Comparison of ENCODE assay signal across 6 cellular contexts in the genomic region with DNA sequence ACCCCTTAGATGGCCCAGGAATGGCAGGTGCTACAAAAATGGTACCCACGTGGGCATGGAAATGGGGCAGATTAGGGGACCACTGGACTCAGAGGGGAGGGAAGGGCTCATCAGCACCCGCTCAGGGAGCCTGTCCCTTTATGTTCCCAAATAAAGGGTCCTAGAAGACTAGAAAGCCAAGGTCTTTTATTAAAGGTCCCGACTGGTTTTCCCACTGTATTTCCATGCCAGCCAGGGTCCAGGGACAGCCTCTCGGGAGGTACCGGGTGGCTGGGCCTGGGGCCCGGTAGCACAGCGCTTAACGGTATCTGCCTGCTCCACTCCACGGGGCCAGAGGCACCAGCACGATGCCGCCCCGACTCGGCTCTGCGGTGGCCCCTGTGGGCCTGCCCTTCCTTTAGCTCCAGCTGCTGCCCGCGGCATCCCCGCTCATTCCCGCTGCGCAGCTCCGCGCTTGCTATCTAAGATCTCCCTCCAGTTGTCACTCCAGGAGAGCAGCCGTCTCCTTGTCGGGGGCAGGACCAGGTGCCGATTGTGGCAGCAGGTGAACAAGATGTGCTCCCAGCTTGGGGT. TPM values are rescaled to one million over a fixed set of nuclear protein-coding genes. Genes with fewer than 3 reads are reported as not detected.
DNase-seq lines count a peak whose midpoint lies in the region; ATAC-seq lines count a peak whose summit lies in the region.

No MANE protein-coding gene starts in this region.

- no peaks in the 10 kb centered on the region for H3K27me3 ChIP-seq in muscle layer of duodenum (ENCODE audit: low read depth, low read length)

- DNase-seq in G401 (ENCODE audit: low spot score) (peak; percentile 37), hepatic stellate cell (ENCODE audit: low spot score) (no peak), retina (no peak)
- no peak for DNase-seq in activated T-helper 1 cell treated with anti-CD3 and anti-CD28 coated beads, Interleukin-12 subunit alpha, Interleukin-12 subunit beta, Interleukin-2, Interleukin-4 antibody, amounts not matched to agents 30 ng/mL and 10 ng/mL and 1 ng/mL, durations not matched to agents 14 hours and 24 hours and 36 hours (ENCODE audit: low spot score)

- in situ Hi-C loops in G401 (cut with HindIII; ENCODE audit: low sequenced_read_pairs), result no loop called here

- ATAC-seq in GM18520 (IDR thresholded peaks at IDR 0.05; ENCODE audit: unreplicated experiment), result no peak

- H3K27ac Mint-ChIP-seq in activated T-helper 1 cell treated with anti-CD3 and anti-CD28 coated beads, Interleukin-12 subunit alpha, Interleukin-12 subunit beta, Interleukin-2, Interleukin-4 antibody, amounts not matched to agents 30 ng/mL and 10 ng/mL and 1 ng/mL, durations not matched to agents 14 hours and 24 hours and 36 hours, result no peak overlapping the region

- peak overlapping the region; percentile 51 for H3K27ac ChIP-seq in muscle layer of duodenum (ENCODE audit: low read length)

- H3K4me3 Mint-ChIP-seq in activated T-helper 1 cell treated with anti-CD3 and anti-CD28 coated beads, Interleukin-12 subunit alpha, Interleukin-12 subunit beta, Interleukin-2, Interleukin-4 antibody, amounts not matched to agents 30 ng/mL and 10 ng/mL and 1 ng/mL, durations not matched to agents 14 hours and 24 hours and 36 hours, result peak overlapping the region; percentile 92

- H3K4me3 ChIP-seq in muscle layer of duodenum (ENCODE audit: low read depth in 1 of 2, low read length in 2 of 2), result peak overlapping the region; percentile 67 to 94

- no peaks in the 10 kb centered on the region for H3K27me3 Mint-ChIP-seq in activated T-helper 1 cell treated with anti-CD3 and anti-CD28 coated beads, Interleukin-12 subunit alpha, Interleukin-12 subunit beta, Interleukin-2, Interleukin-4 antibody, amounts not matched to agents 30 ng/mL and 10 ng/mL and 1 ng/mL, durations not matched to agents 14 hours and 24 hours and 36 hours (ENCODE audit: insufficient read depth)

- no peaks in the 10 kb centered on the region for H3K9me3 ChIP-seq in muscle layer of duodenum (ENCODE audit: control insufficient read depth in 1 of 2, low read length in 2 of 2)

- H3K36me3 Mint-ChIP-seq in activated T-helper 1 cell treated with anti-CD3 and anti-CD28 coated beads, Interleukin-12 subunit alpha, Interleukin-12 subunit beta, Interleukin-2, Interleukin-4 antibody, amounts not matched to agents 30 ng/mL and 10 ng/mL and 1 ng/mL, durations not matched to agents 14 hours and 24 hours and 36 hours (ENCODE audit: low read depth), result peaks cover 18% of the 10 kb centered on the region

- intact Hi-C loops in activated T-helper 1 cell treated with anti-CD3 and anti-CD28 coated beads, Interleukin-12 subunit alpha, Interleukin-12 subunit beta, Interleukin-2, Interleukin-4 antibody, amounts not matched to agents 30 ng/mL and 10 ng/mL and 1 ng/mL, durations not matched to agents 14 hours and 24 hours and 36 hours (cut with micrococcal nuclease), result loop anchor here (2.0 to 5.0 kb wide), 3 partner anchors 53 to 132 kb away; partner anchors contain the start of genes GGA3, MRPS7 and SUMO2

- peaks cover 9 to 19% of the 10 kb centered on the region in 2 donors for H3K36me3 ChIP-seq in muscle layer of duodenum (ENCODE audit: control insufficient read depth in 1 of 2, insufficient read depth in 2 of 2, low read length in 2 of 2)

- peaks cover 5 to 9% of the 10 kb centered on the region in 2 donors for H3K4me1 ChIP-seq in muscle layer of duodenum (ENCODE audit: control insufficient read depth in 1 of 2, insufficient read depth in 2 of 2, low read length in 2 of 2)

- H3K4me1 Mint-ChIP-seq in activated T-helper 1 cell treated with anti-CD3 and anti-CD28 coated beads, Interleukin-12 subunit alpha, Interleukin-12 subunit beta, Interleukin-2, Interleukin-4 antibody, amounts not matched to agents 30 ng/mL and 10 ng/mL and 1 ng/mL, durations not matched to agents 14 hours and 24 hours and 36 hours (ENCODE audit: low read depth), result peaks cover 24% of the 10 kb centered on the region

- no peaks in the 10 kb centered on the region for H3K9me3 Mint-ChIP-seq in activated T-helper 1 cell treated with anti-CD3 and anti-CD28 coated beads, Interleukin-12 subunit alpha, Interleukin-12 subunit beta, Interleukin-2, Interleukin-4 antibody, amounts not matched to agents 30 ng/mL and 10 ng/mL and 1 ng/mL, durations not matched to agents 14 hours and 24 hours and 36 hours

RNA-seq across cellular contexts. Expression of gene NT5C, which starts 1.4 kb away (rescaled TPM):
- total RNA-seq in G401 (2014; rRNA removed; shearing (Covaris generic)), result 104 and 142 TPM in 2 replicates
- 80.0 and 80.1 TPM in 2 replicates for total RNA-seq in activated T-helper 1 cell treated with anti-CD3 and anti-CD28 coated beads, Interleukin-12 subunit alpha, Interleukin-12 subunit beta, Interleukin-2, Interleukin-4 antibody, amounts not matched to agents 30 ng/mL and 10 ng/mL and 1 ng/mL, durations not matched to agents 14 hours and 24 hours and 36 hours

RNA-seq across cellular contexts. Expression of gene ARMC7, which starts 20.4 kb away (rescaled TPM):
- total RNA-seq in G401 (2014; rRNA removed; shearing (Covaris generic)), result 10.5 and 13.6 TPM in 2 replicates
- 11.6 and 13.0 TPM in 2 replicates for total RNA-seq in activated T-helper 1 cell treated with anti-CD3 and anti-CD28 coated beads, Interleukin-12 subunit alpha, Interleukin-12 subunit beta, Interleukin-2, Interleukin-4 antibody, amounts not matched to agents 30 ng/mL and 10 ng/mL and 1 ng/mL, durations not matched to agents 14 hours and 24 hours and 36 hours

RNA-seq across cellular contexts. Expression of gene JPT1, which starts 24.2 kb away (rescaled TPM):
- 199 and 235 TPM in 2 replicates for total RNA-seq in G401 (2014; rRNA removed; shearing (Covaris generic))
- 271 and 299 TPM in 2 replicates for total RNA-seq in activated T-helper 1 cell treated with anti-CD3 and anti-CD28 coated beads, Interleukin-12 subunit alpha, Interleukin-12 subunit beta, Interleukin-2, Interleukin-4 antibody, amounts not matched to agents 30 ng/mL and 10 ng/mL and 1 ng/mL, durations not matched to agents 14 hours and 24 hours and 36 hours

RNA-seq across cellular contexts. Expression of gene SLC16A5, which starts 42.4 kb away (rescaled TPM):
- total RNA-seq in G401 (2014; rRNA removed; shearing (Covaris generic)), result 11.0 and 25.5 TPM in 2 replicates
- 5.5 and 7.2 TPM in 2 replicates for total RNA-seq in activated T-helper 1 cell treated with anti-CD3 and anti-CD28 coated beads, Interleukin-12 subunit alpha, Interleukin-12 subunit beta, Interleukin-2, Interleukin-4 antibody, amounts not matched to agents 30 ng/mL and 10 ng/mL and 1 ng/mL, durations not matched to agents 14 hours and 24 hours and 36 hours

RNA-seq across cellular contexts. Expression of gene SUMO2, which starts 52.6 kb away (rescaled TPM):
- 142 and 183 TPM in 2 replicates for total RNA-seq in G401 (2014; rRNA removed; shearing (Covaris generic))
- total RNA-seq in activated T-helper 1 cell treated with anti-CD3 and anti-CD28 coated beads, Interleukin-12 subunit alpha, Interleukin-12 subunit beta, Interleukin-2, Interleukin-4 antibody, amounts not matched to agents 30 ng/mL and 10 ng/mL and 1 ng/mL, durations not matched to agents 14 hours and 24 hours and 36 hours, result 649 and 656 TPM in 2 replicates
